Comparison of ENCODE assay signal across 32 cellular contexts in genomic region chr1:53143527-53143926, GRCh38. TPM values are rescaled to one million over a fixed set of nuclear protein-coding genes. Genes with fewer than 3 reads are reported as not detected.
"Had no signal": no experiment of that assay in that cellular context is flagged by ENCODE, and none has a peak within 500 bp of the region (broad histone marks: within the 10 kb centered on the region; RNA-seq: fewer than 3 reads in every experiment).

No MANE protein-coding gene starts in this region.

- H3K4me3 ChIP-seq: cardiac muscle cell, MG63, Peyer's patch, SJCRH30 had no signal

- H3K9me3 ChIP-seq: MG63, Peyer's patch, SJCRH30 had no signal

- H3K36me3 ChIP-seq: brain microvascular endothelial cell, cardiac muscle cell, MG63, Peyer's patch, SJCRH30 had no signal

- H3K27me3 ChIP-seq: brain microvascular endothelial cell, cardiac muscle cell, MG63, Peyer's patch, SJCRH30 had no signal

- ATAC-seq: activated T-helper 17 cell treated with anti-CD3 and anti-CD28 coated beads, Interleukin-2, amount 50 U/mL, for 72 hours; T-helper 17 cell had no signal

- H3K27ac ChIP-seq: brain microvascular endothelial cell, cardiac muscle cell, Peyer's patch, RWPE1, SJCRH30 had no signal

- DNase-seq: activated B cell treated with CpG ODN at 0.5 μM for 24 hours; activated CD4-positive, alpha-beta T cell treated with anti-CD3 and anti-CD28 coated beads for 1 hour; activated CD4-positive, alpha-beta T cell treated with anti-CD3 and anti-CD28 coated beads, Interleukin-2, amount 10 ng/mL, durations not matched to agents 24 days and 14 days; activated CD4-positive, alpha-beta T cell treated with anti-CD3 and anti-CD28 coated beads, Interleukin-2, amount 50 U/mL, for 48 hours; activated gamma-delta T cell; activated naive CD4-positive, alpha-beta T cell treated with anti-CD3 and anti-CD28 coated beads, Interleukin-2, amount 10 ng/mL, durations not matched to agents 7 days and 5 days; activated naive CD8-positive, alpha-beta T cell treated with anti-CD3 and anti-CD28 coated beads for 36 hours; activated T-cell treated with anti-CD3 and anti-CD28 coated beads for 4 hours; activated T-cell treated with anti-CD3 and anti-CD28 coated beads, Interleukin-2, amount 50 U/mL, for 48 hours; brain microvascular endothelial cell; MG63; MV-4-11; NCI-H1092 treated with DMSO at 0.1 percent for 48 hours; NCI-H1417 treated with DMSO at 0.1 percent for 48 hours; NCI-H1694; NCI-H2029; NCI-H2107; NCI-H2171 treated with DMSO at 0.1 percent for 48 hours; NCI-H226; NCI-H526; NCI-H774; NK-92 treated with Interleukin-12 subunit alpha and Interleukin-12 subunit beta, amount 100 ng/mL, for 24 hours; OCI-M1; Right ventricle myocardium superior; SJCRH30; T-helper 17 cell; T-helper 9 cell had no signal

RNA-seq across cellular contexts. Expression of gene SLC1A7, which starts 1.1 kb away (rescaled TPM):
- total RNA-seq: activated B cell treated with CpG ODN at 0.5 μM for 24 hours; activated CD4-positive, alpha-beta T cell treated with anti-CD3 and anti-CD28 coated beads, Interleukin-2, amount 10 ng/mL, durations not matched to agents 24 days and 14 days; activated naive CD8-positive, alpha-beta T cell treated with anti-CD3 and anti-CD28 coated beads for 36 hours; activated T-helper 17 cell treated with anti-CD3 and anti-CD28 coated beads, Interleukin-2, amount 50 U/mL, for 72 hours; cardiac muscle cell; NCI-H460; T-helper 17 cell had no signal
- polyA plus RNA-seq: cardiac muscle cell had no signal
